Comparison of ENCODE assay signal across 1 cellular context in the genomic region with DNA sequence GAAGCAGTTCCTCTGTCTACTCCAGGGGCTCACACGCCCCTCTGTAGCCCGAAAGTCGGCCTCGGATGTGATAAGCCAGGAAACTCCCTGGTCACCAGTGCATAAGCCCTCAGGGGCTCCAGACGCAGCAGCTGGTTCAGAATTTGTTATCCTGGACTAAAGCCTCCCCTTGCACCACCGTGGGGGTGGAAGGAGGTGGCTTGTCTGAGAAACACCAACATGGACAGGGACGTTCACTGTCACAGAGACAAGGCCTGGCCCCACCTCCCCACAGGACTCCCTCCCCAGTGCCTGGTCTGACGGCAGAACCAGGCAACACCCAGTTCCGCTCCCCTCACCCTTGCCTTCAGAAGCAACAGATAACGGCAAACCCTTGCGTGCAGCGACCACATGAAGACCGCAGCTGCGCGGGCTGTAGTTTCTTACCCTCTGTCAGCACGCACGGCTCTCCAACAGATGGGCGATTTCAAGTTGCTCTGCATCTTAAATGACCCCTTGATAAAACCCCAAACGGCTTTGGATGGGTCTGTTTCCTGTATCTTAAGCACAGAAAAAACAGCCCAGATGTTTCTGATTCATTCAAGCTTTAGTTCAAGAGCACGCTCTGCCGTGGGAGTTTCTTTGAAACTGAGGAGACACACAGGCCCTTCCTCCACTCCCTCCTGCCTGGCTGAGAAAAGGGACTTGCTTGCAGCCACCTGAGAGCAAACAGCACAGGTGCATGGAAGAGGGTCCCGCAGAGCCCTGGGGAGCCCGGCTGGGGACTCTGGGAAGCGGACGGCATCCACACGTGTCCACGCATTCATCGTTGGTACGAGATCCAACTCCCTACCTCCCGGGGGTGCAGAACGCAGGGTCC.
A peak's percentile ranks its signal among the peaks of the same experiment; 100 is the strongest.
TF ChIP-seq lines count a peak whose summit lies in the region.

No MANE protein-coding gene starts in this region.

TF ChIP-seq in K562, 482 proteins besides CTCF, POLR2A, EP300 and RAD21 (continued from another document and continues in another):
- peak; percentile 33; the same call in 1 of the 2 replicates for TF ChIP-seq ATF4 (CRISPR knock-in tag; IDR thresholded peaks at IDR 0.05)
- no peak for TF ChIP-seq ZNF280B (CRISPR knock-in tag; IDR thresholded peaks at IDR 0.05)
- TF ChIP-seq, protein P1, sequence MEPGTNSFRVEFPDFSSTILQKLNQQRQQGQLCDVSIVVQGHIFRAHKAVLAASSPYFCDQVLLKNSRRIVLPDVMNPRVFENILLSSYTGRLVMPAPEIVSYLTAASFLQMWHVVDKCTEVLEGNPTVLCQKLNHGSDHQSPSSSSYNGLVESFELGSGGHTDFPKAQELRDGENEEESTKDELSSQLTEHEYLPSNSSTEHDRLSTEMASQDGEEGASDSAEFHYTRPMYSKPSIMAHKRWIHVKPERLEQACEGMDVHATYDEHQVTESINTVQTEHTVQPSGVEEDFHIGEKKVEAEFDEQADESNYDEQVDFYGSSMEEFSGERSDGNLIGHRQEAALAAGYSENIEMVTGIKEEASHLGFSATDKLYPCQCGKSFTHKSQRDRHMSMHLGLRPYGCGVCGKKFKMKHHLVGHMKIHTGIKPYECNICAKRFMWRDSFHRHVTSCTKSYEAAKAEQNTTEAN (CRISPR knock-in tag; IDR thresholded peaks at IDR 0.05), result no peak
- TF ChIP-seq, protein P2, sequence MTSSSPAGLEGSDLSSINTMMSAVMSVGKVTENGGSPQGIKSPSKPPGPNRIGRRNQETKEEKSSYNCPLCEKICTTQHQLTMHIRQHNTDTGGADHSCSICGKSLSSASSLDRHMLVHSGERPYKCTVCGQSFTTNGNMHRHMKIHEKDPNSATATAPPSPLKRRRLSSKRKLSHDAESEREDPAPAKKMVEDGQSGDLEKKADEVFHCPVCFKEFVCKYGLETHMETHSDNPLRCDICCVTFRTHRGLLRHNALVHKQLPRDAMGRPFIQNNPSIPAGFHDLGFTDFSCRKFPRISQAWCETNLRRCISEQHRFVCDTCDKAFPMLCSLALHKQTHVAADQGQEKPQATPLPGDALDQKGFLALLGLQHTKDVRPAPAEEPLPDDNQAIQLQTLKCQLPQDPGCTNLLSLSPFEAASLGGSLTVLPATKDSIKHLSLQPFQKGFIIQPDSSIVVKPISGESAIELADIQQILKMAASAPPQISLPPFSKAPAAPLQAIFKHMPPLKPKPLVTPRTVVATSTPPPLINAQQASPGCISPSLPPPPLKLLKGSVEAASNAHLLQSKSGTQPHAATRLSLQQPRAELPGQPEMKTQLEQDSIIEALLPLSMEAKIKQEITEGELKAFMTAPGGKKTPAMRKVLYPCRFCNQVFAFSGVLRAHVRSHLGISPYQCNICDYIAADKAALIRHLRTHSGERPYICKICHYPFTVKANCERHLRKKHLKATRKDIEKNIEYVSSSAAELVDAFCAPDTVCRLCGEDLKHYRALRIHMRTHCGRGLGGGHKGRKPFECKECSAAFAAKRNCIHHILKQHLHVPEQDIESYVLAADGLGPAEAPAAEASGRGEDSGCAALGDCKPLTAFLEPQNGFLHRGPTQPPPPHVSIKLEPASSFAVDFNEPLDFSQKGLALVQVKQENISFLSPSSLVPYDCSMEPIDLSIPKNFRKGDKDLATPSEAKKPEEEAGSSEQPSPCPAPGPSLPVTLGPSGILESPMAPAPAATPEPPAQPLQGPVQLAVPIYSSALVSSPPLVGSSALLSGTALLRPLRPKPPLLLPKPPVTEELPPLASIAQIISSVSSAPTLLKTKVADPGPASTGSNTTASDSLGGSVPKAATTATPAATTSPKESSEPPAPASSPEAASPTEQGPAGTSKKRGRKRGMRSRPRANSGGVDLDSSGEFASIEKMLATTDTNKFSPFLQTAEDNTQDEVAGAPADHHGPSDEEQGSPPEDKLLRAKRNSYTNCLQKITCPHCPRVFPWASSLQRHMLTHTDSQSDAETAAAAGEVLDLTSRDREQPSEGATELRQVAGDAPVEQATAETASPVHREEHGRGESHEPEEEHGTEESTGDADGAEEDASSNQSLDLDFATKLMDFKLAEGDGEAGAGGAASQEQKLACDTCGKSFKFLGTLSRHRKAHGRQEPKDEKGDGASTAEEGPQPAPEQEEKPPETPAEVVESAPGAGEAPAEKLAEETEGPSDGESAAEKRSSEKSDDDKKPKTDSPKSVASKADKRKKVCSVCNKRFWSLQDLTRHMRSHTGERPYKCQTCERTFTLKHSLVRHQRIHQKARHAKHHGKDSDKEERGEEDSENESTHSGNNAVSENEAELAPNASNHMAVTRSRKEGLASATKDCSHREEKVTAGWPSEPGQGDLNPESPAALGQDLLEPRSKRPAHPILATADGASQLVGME (CRISPR knock-in tag; IDR thresholded peaks at IDR 0.05), result no peak
- TF ChIP-seq EHMT2 (IDR thresholded peaks at IDR 0.05), result no peak
- no peak for TF ChIP-seq KAT8 (IDR thresholded peaks at IDR 0.05; ENCODE audit: low read depth)
- no peak for TF ChIP-seq NFIC (IDR thresholded peaks at IDR 0.05)
- no peak for TF ChIP-seq CREB1 (IDR thresholded peaks at IDR 0.05)
- no peak for TF ChIP-seq CREB1 (CRISPR knock-in tag; IDR thresholded peaks at IDR 0.05)
- TF ChIP-seq FOXA3 (CRISPR knock-in tag; conservative IDR thresholded peaks at IDR 0.05 in 1 of 2, IDR thresholded peaks at IDR 0.05 in 1 of 2), result no peak
- TF ChIP-seq, protein P3, sequence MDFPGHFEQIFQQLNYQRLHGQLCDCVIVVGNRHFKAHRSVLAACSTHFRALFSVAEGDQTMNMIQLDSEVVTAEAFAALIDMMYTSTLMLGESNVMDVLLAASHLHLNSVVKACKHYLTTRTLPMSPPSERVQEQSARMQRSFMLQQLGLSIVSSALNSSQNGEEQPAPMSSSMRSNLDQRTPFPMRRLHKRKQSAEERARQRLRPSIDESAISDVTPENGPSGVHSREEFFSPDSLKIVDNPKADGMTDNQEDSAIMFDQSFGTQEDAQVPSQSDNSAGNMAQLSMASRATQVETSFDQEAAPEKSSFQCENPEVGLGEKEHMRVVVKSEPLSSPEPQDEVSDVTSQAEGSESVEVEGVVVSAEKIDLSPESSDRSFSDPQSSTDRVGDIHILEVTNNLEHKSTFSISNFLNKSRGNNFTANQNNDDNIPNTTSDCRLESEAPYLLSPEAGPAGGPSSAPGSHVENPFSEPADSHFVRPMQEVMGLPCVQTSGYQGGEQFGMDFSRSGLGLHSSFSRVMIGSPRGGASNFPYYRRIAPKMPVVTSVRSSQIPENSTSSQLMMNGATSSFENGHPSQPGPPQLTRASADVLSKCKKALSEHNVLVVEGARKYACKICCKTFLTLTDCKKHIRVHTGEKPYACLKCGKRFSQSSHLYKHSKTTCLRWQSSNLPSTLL (IDR thresholded peaks at IDR 0.05), result no peak
- no peak for TF ChIP-seq E2F1 (CRISPR knock-in tag; IDR thresholded peaks at IDR 0.05)
- no peak for TF ChIP-seq JUNB (CRISPR knock-in tag; conservative IDR thresholded peaks at IDR 0.05)
- TF ChIP-seq HDGF (IDR thresholded peaks at IDR 0.05), result no peak
- peak; percentile 40; the same call in 1 of the 2 replicates for TF ChIP-seq ZKSCAN8 (CRISPR knock-in tag; IDR thresholded peaks at IDR 0.05)
- TF ChIP-seq NCOA6 (IDR thresholded peaks at IDR 0.05), result no peak
- no peak for TF ChIP-seq ZNF224 (CRISPR knock-in tag; IDR thresholded peaks at IDR 0.05)
- TF ChIP-seq HDAC6 (IDR thresholded peaks at IDR 0.05; ENCODE audit: low read depth, low read length), result no peak
- no peak for TF ChIP-seq NUFIP1 (IDR thresholded peaks at IDR 0.05; ENCODE audit: partially characterized antibody)
- no peak for TF ChIP-seq ZBTB17 (CRISPR knock-in tag; IDR thresholded peaks at IDR 0.05)
- TF ChIP-seq TRIM28 (IDR thresholded peaks at IDR 0.05), result no peak
- TF ChIP-seq TEAD4 (IDR thresholded peaks at IDR 0.05; ENCODE audit: low read length), result peak; percentile 63; the same call in 1 of the 2 replicates
- no peak for TF ChIP-seq TEAD4 (CRISPR knock-in tag; IDR thresholded peaks at IDR 0.05; ENCODE audit: borderline replicate concordance)
- TF ChIP-seq KLF6 (CRISPR knock-in tag; IDR thresholded peaks at IDR 0.05; ENCODE audit: borderline replicate concordance), result no peak; the same call in 1 of the 2 replicates
- TF ChIP-seq RUNX1 (IDR thresholded peaks at IDR 0.05; ENCODE audit: low read depth), result no peak
- no peak for TF ChIP-seq SIX5 (IDR thresholded peaks at IDR 0.05; ENCODE audit: borderline replicate concordance in 1 of 2, insufficient read depth in 1 of 2, low read depth in 1 of 2, low read length in 2 of 2)
- TF ChIP-seq ZNF583 (CRISPR knock-in tag; IDR thresholded peaks at IDR 0.05), result no peak
- TF ChIP-seq SAFB2 (IDR thresholded peaks at IDR 0.05; ENCODE audit: borderline replicate concordance, low read depth, low read length, severe bottlenecking), result no peak
- no peak for TF ChIP-seq SRSF7 (optimal IDR thresholded peaks at IDR 0.05; ENCODE audit: low read depth, low read length)
- no peak for TF ChIP-seq CSDE1 (IDR thresholded peaks at IDR 0.05)
- no peak for TF ChIP-seq TCF7L2 (IDR thresholded peaks at IDR 0.05; ENCODE audit: low read depth, low read length)
- TF ChIP-seq, protein P4, sequence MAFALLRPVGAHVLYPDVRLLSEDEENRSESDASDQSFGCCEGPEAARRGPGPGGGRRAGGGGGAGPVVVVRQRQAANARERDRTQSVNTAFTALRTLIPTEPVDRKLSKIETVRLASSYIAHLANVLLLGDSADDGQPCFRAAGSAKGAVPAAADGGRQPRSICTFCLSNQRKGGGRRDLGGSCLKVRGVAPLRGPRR (CRISPR knock-in tag; IDR thresholded peaks at IDR 0.05), result no peak
- no peak for TF ChIP-seq OTX1 (CRISPR knock-in tag; IDR thresholded peaks at IDR 0.05)
- no peak for TF ChIP-seq TGIF2 (CRISPR knock-in tag; IDR thresholded peaks at IDR 0.05)
- no peak for TF ChIP-seq GTF2A2 (tag; IDR thresholded peaks at IDR 0.05)
- TF ChIP-seq PHB (CRISPR knock-in tag; IDR thresholded peaks at IDR 0.05), result no peak
- no peak for TF ChIP-seq ILF3 (IDR thresholded peaks at IDR 0.05; ENCODE audit: borderline replicate concordance)
- no peak for TF ChIP-seq EGR1 (conservative IDR thresholded peaks at IDR 0.05)
- TF ChIP-seq TFAM (CRISPR knock-in tag; conservative IDR thresholded peaks at IDR 0.05), result no peak
- no peak for TF ChIP-seq MAFK (IDR thresholded peaks at IDR 0.05; ENCODE audit: low read length)
- TF ChIP-seq DLX4 (CRISPR knock-in tag; IDR thresholded peaks at IDR 0.05), result no peak
- TF ChIP-seq NELFE (IDR thresholded peaks at IDR 0.05; ENCODE audit: insufficient read depth, insufficient read length), result no peak
- TF ChIP-seq DACH1 (IDR thresholded peaks at IDR 0.05; ENCODE audit: partially characterized antibody), result no peak
- no peak for TF ChIP-seq POLR3G (IDR thresholded peaks at IDR 0.05; ENCODE audit: extremely low read depth, insufficient read length, insufficient replicate concordance)
- TF ChIP-seq SMARCC2 (IDR thresholded peaks at IDR 0.05; ENCODE audit: low read depth), result 0 out of 2 replicates have a peak, but pooled peaks have one; percentile 27
- TF ChIP-seq, protein P5, sequence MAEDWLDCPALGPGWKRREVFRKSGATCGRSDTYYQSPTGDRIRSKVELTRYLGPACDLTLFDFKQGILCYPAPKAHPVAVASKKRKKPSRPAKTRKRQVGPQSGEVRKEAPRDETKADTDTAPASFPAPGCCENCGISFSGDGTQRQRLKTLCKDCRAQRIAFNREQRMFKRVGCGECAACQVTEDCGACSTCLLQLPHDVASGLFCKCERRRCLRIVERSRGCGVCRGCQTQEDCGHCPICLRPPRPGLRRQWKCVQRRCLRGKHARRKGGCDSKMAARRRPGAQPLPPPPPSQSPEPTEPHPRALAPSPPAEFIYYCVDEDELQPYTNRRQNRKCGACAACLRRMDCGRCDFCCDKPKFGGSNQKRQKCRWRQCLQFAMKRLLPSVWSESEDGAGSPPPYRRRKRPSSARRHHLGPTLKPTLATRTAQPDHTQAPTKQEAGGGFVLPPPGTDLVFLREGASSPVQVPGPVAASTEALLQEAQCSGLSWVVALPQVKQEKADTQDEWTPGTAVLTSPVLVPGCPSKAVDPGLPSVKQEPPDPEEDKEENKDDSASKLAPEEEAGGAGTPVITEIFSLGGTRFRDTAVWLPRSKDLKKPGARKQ (CRISPR knock-in tag; IDR thresholded peaks at IDR 0.05), result no peak
- TF ChIP-seq DNMT1 (IDR thresholded peaks at IDR 0.05), result no peak
- TF ChIP-seq SMARCA4 (IDR thresholded peaks at IDR 0.05), result 0 out of 2 replicates have a peak, but pooled peaks have one; percentile 63
- no peak for TF ChIP-seq HMG20A (CRISPR knock-in tag; conservative IDR thresholded peaks at IDR 0.05)
- no peak for TF ChIP-seq ZNF75A (CRISPR knock-in tag; IDR thresholded peaks at IDR 0.05)
- TF ChIP-seq ZNF644 (tag; IDR thresholded peaks at IDR 0.05; ENCODE audit: low read depth), result no peak; the same call in 1 of the 2 replicates
- peak; percentile 48; the same call in 1 of the 2 replicates for TF ChIP-seq ZEB2 (IDR thresholded peaks at IDR 0.05)
- TF ChIP-seq COPS2 (conservative IDR thresholded peaks at IDR 0.05), result no peak
- peak; percentile 67 for TF ChIP-seq ZNF584 (CRISPR knock-in tag; IDR thresholded peaks at IDR 0.05; ENCODE audit: low read depth)
- no peak for TF ChIP-seq TAF9B (IDR thresholded peaks at IDR 0.05; ENCODE audit: partially characterized antibody)
- TF ChIP-seq ZNF12 (CRISPR knock-in tag; IDR thresholded peaks at IDR 0.05), result no peak
- TF ChIP-seq CCNT2 (IDR thresholded peaks at IDR 0.05; ENCODE audit: borderline replicate concordance, extremely low read depth, insufficient read length, low read depth, low read length), result no peak
